ENCODE assay signal across 17 cellular contexts in genomic region chr10:48282829-48283228, GRCh38. TPM values are rescaled to one million over a fixed set of nuclear protein-coding genes. Genes with fewer than 3 reads are reported as not detected.
DNase-seq lines count a peak whose midpoint lies in the region; ATAC-seq and TF ChIP-seq lines count a peak whose summit lies in the region.
"Had no signal": no experiment of that assay in that cellular context is flagged by ENCODE, and none has a peak within 500 bp of the region (broad histone marks: within the 10 kb centered on the region; RNA-seq: fewer than 3 reads in every experiment).

No MANE protein-coding gene starts in this region.

- no peaks in the 10 kb centered on the region for H3K79me2 ChIP-seq in GM23338 (replicated peaks; ENCODE audit: insufficient read depth)

- H4K20me1 ChIP-seq in GM23338 (replicated peaks; ENCODE audit: insufficient read depth), result no peaks in the 10 kb centered on the region

- ATAC-seq in GM18907 (IDR thresholded peaks at IDR 0.05; ENCODE audit: unreplicated experiment) (peak; percentile 73), GM21576 (IDR thresholded peaks at IDR 0.05; ENCODE audit: unreplicated experiment) (peak; percentile 73), HG03095 (IDR thresholded peaks at IDR 0.05; ENCODE audit: unreplicated experiment) (peak; percentile 42), activated B cell treated with CpG ODN at 0.5 μM for 24 hours (ENCODE audit: low read depth) (peak; percentile 58), right lobe of liver (no peak), GM23338 (no peak)
- ATAC-seq: naive thymus-derived CD4-positive, alpha-beta T cell had no signal

- no peaks in the 10 kb centered on the region for H3F3A ChIP-seq in GM23338 (replicated peaks; ENCODE audit: low read depth)

- intact Hi-C loops in activated B cell treated with CpG ODN at 0.5 μM for 24 hours (cut with micrococcal nuclease), result no loop called here
- intact Hi-C loops in right lobe of liver (cut with DNase I), result no loop called here
- intact Hi-C loops in uterus (cut with DNase I; ENCODE audit: low total_unique reads), result no loop called here

- H3K27me3 ChIP-seq in right lobe of liver (no peaks in the 10 kb centered on the region), uterus (no peaks in the 10 kb centered on the region), GM23338 (ENCODE audit: insufficient read depth) (no peaks in the 10 kb centered on the region)
- H3K27me3 ChIP-seq: colonic mucosa had no signal

- H3K27ac Mint-ChIP-seq in activated B cell treated with CpG ODN at 0.5 μM for 24 hours (peak overlapping the region; percentile 77), GM23338 (no peak overlapping the region)
- H3K27ac Mint-ChIP-seq: activated CD4-positive, alpha-beta memory T cell treated with anti-CD3 and anti-CD28 coated beads, Interleukin-2, amount 10 ng/mL, durations not matched to agents 7 days and 5 days had no signal

- H3K27ac ChIP-seq in right lobe of liver, result no peak overlapping the region
- H3K27ac ChIP-seq in uterus, result no peak overlapping the region
- H3K27ac ChIP-seq in GM23338 (ENCODE audit: low read depth), result no peak overlapping the region
- H3K27ac ChIP-seq: colonic mucosa had no signal

- TF ChIP-seq CTCF in activated B cell treated with CpG ODN at 0.5 μM for 24 hours (IDR thresholded peaks at IDR 0.05), result no peak
- no peak for TF ChIP-seq CTCF in right lobe of liver (IDR thresholded peaks at IDR 0.05)
- TF ChIP-seq CTCF in uterus (IDR thresholded peaks at IDR 0.05), result no peak
- no peak for TF ChIP-seq CTCF in GM23338 (conservative IDR thresholded peaks at IDR 0.05; ENCODE audit: low read depth in 2 of 2)

- H3K36me3 ChIP-seq in right lobe of liver, result no peaks in the 10 kb centered on the region
- no peaks in the 10 kb centered on the region for H3K36me3 ChIP-seq in uterus
- no peaks in the 10 kb centered on the region; the same call in 1 of the 2 replicates for H3K36me3 ChIP-seq in GM23338 (ENCODE audit: insufficient read depth)
- H3K36me3 ChIP-seq: colonic mucosa had no signal

- no peaks in the 10 kb centered on the region; the same call in 1 of the 2 replicates for H3K9me2 ChIP-seq in GM23338 (ENCODE audit: insufficient read depth)

- H3K36me3 Mint-ChIP-seq in activated B cell treated with CpG ODN at 0.5 μM for 24 hours (ENCODE audit: low read depth), result no peaks in the 10 kb centered on the region
- no peaks in the 10 kb centered on the region; the same call in 2 of the 3 replicates for H3K36me3 Mint-ChIP-seq in GM23338 (ENCODE audit: low read depth)

- H3K4me2 ChIP-seq in GM23338, result no peak overlapping the region

- H3K4me3 ChIP-seq in right lobe of liver (no peak overlapping the region), uterus (no peak overlapping the region), GM23338 (no peak overlapping the region)
- H3K4me3 ChIP-seq: colonic mucosa had no signal

- H3K9me3 Mint-ChIP-seq in activated B cell treated with CpG ODN at 0.5 μM for 24 hours (peaks cover 10% of the 10 kb centered on the region), GM23338 (peaks cover 39% of the 10 kb centered on the region)

- H3K4me3 Mint-ChIP-seq in activated B cell treated with CpG ODN at 0.5 μM for 24 hours (no peak overlapping the region), GM23338 (no peak overlapping the region)
- H3K4me3 Mint-ChIP-seq: activated CD4-positive, alpha-beta memory T cell treated with anti-CD3 and anti-CD28 coated beads, Interleukin-2, amount 10 ng/mL, durations not matched to agents 7 days and 5 days; naive thymus-derived CD4-positive, alpha-beta T cell had no signal

- H2AFZ ChIP-seq in GM23338, result no peak overlapping the region

- no peak for DNase-seq in activated B cell treated with CpG ODN at 0.5 μM for 24 hours
- no peak for DNase-seq in mesenteric fat pad (ENCODE audit: low spot score)
- no peak for DNase-seq in right lobe of liver
- no peak for DNase-seq in uterus
- DNase-seq in GM23338 (ENCODE audit: low spot score), result no peak
- DNase-seq: activated CD4-positive, alpha-beta memory T cell treated with anti-CD3 and anti-CD28 coated beads, Interleukin-2, amount 10 ng/mL, durations not matched to agents 7 days and 5 days; activated naive CD4-positive, alpha-beta T cell treated with Interleukin-2 at 50 U/mL for 16 hours; colonic mucosa; COR-L47; naive thymus-derived CD4-positive, alpha-beta T cell; NCI-H1417; NK-92 treated with Interleukin-12 subunit alpha and Interleukin-12 subunit beta, amount 100 ng/mL, for 24 hours had no signal

- H3K4me1 ChIP-seq in right lobe of liver (no peaks in the 10 kb centered on the region), uterus (no peaks in the 10 kb centered on the region), GM23338 (ENCODE audit: insufficient read depth) (no peaks in the 10 kb centered on the region)
- H3K4me1 ChIP-seq: colonic mucosa had no signal

- POLR2A ChIA-PET in activated B cell treated with CpG ODN at 0.5 μM for 24 hours (lab: Charles Lee), result no interaction called here

- H3K9me3 ChIP-seq in right lobe of liver (no peaks in the 10 kb centered on the region), uterus (no peaks in the 10 kb centered on the region)
- H3K9me3 ChIP-seq: colonic mucosa had no signal

- TF ChIP-seq POLR2A in right lobe of liver (IDR thresholded peaks at IDR 0.05) (no peak), uterus (IDR thresholded peaks at IDR 0.05) (no peak)

- peaks cover 43% of the 10 kb centered on the region for H3K4me1 Mint-ChIP-seq in activated B cell treated with CpG ODN at 0.5 μM for 24 hours
- no peaks in the 10 kb centered on the region for H3K4me1 Mint-ChIP-seq in GM23338

- H3K27me3 Mint-ChIP-seq in activated B cell treated with CpG ODN at 0.5 μM for 24 hours (no peaks in the 10 kb centered on the region), GM23338 (ENCODE audit: insufficient read depth, low read depth, poor library complexity) (peaks cover 2% of the 10 kb centered on the region)

- CTCF ChIA-PET in activated B cell treated with CpG ODN at 0.5 μM for 24 hours (lab: Charles Lee), result no interaction called here

TF ChIP-seq in GM23338, 12 proteins besides CTCF, POLR2A, EP300 and RAD21 (continues in another document):
- TF ChIP-seq ETS1 (IDR thresholded peaks at IDR 0.05) (no peak), NANOG (IDR thresholded peaks at IDR 0.05; ENCODE audit: borderline replicate concordance) (no peak), ZNF331 (CRISPR knock-in tag; IDR thresholded peaks at IDR 0.05; ENCODE audit: low read depth) (no peak), EZH2 (IDR thresholded peaks at IDR 0.05; ENCODE audit: low read depth, unreplicated experiment) (no peak), STAT1 (IDR thresholded peaks at IDR 0.05; ENCODE audit: unreplicated experiment) (no peak), ZNF114 (CRISPR knock-in tag; IDR thresholded peaks at IDR 0.05) (no peak), JUNB (IDR thresholded peaks at IDR 0.05; ENCODE audit: unreplicated experiment) (no peak), EZH2phosphoT487 (IDR thresholded peaks at IDR 0.05; ENCODE audit: unreplicated experiment) (no peak)

RNA-seq across cellular contexts. Expression of gene FRMPD2, which starts 8.3 kb away (rescaled TPM):
- total RNA-seq in activated B cell treated with CpG ODN at 0.5 μM for 24 hours (not detected in 2 replicates), mesenteric fat pad (not detected), right lobe of liver (not detected), uterus (1 to 10 TPM in 1 of 4 donors, under 1 TPM in 2, not detected in 1; 0.21 to 2.5 (median 0.26) TPM)
- total RNA-seq in GM23338 (2014; rRNA removed; shearing (Covaris generic)), result not detected in 2 replicates
- not detected in 2 replicates for polyA plus RNA-seq in GM23338 (2016; fragmentation: Nextera tagmentation; extraction: Ambion mirVana)
- total RNA-seq: activated CD4-positive, alpha-beta memory T cell treated with anti-CD3 and anti-CD28 coated beads, Interleukin-2, amount 10 ng/mL, durations not matched to agents 7 days and 5 days; T-helper 1 cell treated with Interleukin-12 subunit alpha and Interleukin-12 subunit beta and Interleukin-4 antibody, amounts not matched to agents 30 ng/mL and 1 ng/mL, for 36 hours had no signal
- polyA plus RNA-seq: keratinocyte; naive thymus-derived CD4-positive, alpha-beta T cell had no signal

RNA-seq across cellular contexts. Expression of gene MAPK8, which starts 23.6 kb away (rescaled TPM):
- total RNA-seq in activated B cell treated with CpG ODN at 0.5 μM for 24 hours, result 25.8 and 25.9 TPM in 2 replicates
- 30.3 TPM for total RNA-seq in mesenteric fat pad
- 10 to 100 TPM; 19.1 to 31.6 (median 27.6) TPM for total RNA-seq in right lobe of liver
- 100 to 1,000 TPM in 1 of 4 donors, 10 to 100 TPM in 3; 13.6 to 182 (median 41.7) TPM for total RNA-seq in uterus
- total RNA-seq in GM23338 (2014; rRNA removed; shearing (Covaris generic)), result 63.5 and 73.6 TPM in 2 replicates
- polyA plus RNA-seq in GM23338 (2016; fragmentation: Nextera tagmentation; extraction: Ambion mirVana), result 40.0 and 52.4 TPM in 2 replicates

Comparison
In these comparisons a context has a peak if more than half of its experiments do, and no peak if none do; other contexts are left out.
1. ATAC-seq: peak in GM18907 (single experiment), GM21576 (single experiment), HG03095 (single experiment) and activated B cell treated with CpG ODN at 0.5 μM for 24 hours (single experiment); none in right lobe of liver (0 of 4) and GM23338 (single experiment).